17 cellular contexts compared by ENCODE assay signal in the genomic region with DNA sequence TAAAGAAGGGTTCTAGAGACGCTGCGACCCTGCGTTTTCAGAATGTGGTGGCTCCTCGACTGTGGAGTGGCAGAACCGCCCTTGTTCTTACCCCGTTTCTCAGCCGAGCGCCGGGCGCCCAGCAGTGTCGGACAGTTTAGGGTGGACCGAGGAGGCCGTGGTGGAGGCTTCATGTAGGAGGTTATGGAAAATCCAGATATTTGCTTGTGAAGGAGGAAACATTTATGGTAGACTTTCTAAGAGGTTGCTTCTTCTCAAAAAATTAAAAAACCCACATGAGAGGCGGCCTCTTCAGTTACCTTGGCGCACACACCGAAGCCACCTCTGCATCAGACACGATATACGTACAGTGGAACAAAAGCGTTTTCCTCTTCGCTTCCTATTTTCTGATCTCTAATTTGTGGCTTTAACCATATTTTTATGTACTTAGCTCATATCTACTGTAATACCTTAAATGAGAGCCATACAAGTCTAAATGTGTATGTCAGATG.
DNase-seq lines count a peak whose midpoint lies in the region; ATAC-seq and TF ChIP-seq lines count a peak whose summit lies in the region.
"Had no signal": no experiment of that assay in that cellular context is flagged by ENCODE, and none has a peak within 500 bp of the region (broad histone marks: within the 10 kb centered on the region; RNA-seq: fewer than 3 reads in every experiment).

No MANE protein-coding gene starts in this region.

- H3K4me1 Mint-ChIP-seq in IgD-negative memory B cell, result peaks cover 25 to 29% (median 26%) of the 10 kb centered on the region in 3 donors
- H3K4me1 Mint-ChIP-seq in activated CD4-positive, alpha-beta T cell treated with anti-CD3 and anti-CD28 coated beads, Interleukin-2, amount 10 ng/mL, durations not matched to agents 7 days and 5 days, result peaks cover 54% of the 10 kb centered on the region

- H3K27me3 ChIP-seq in colonic mucosa (no peaks in the 10 kb centered on the region), spleen (replicated peaks in 1 of 7) (no peaks in the 10 kb centered on the region), MM.1S (replicated peaks; ENCODE audit: insufficient read depth, low read length) (no peaks in the 10 kb centered on the region)
- H3K27me3 ChIP-seq: esophagus muscularis mucosa, SJCRH30 had no signal

- peak overlapping the region; percentile 1 to 77 (median 60) for H3K4me3 Mint-ChIP-seq in IgD-negative memory B cell
- peak overlapping the region; percentile 43 for H3K4me3 Mint-ChIP-seq in activated CD4-positive, alpha-beta T cell treated with anti-CD3 and anti-CD28 coated beads, Interleukin-2, amount 10 ng/mL, durations not matched to agents 7 days and 5 days
- H3K4me3 Mint-ChIP-seq: CD14-positive monocyte, HFFc6 had no signal

- no peaks in the 10 kb centered on the region for H3K27me3 Mint-ChIP-seq in IgD-negative memory B cell
- no peaks in the 10 kb centered on the region for H3K27me3 Mint-ChIP-seq in activated CD4-positive, alpha-beta T cell treated with anti-CD3 and anti-CD28 coated beads, Interleukin-2, amount 10 ng/mL, durations not matched to agents 7 days and 5 days

- H3K4me3 ChIP-seq in colonic mucosa (no peak overlapping the region), spleen (no peak overlapping the region), MM.1S (ENCODE audit: low read length) (no peak overlapping the region)
- H3K4me3 ChIP-seq: esophagus muscularis mucosa, SJCRH30 had no signal

- H3K9me2 ChIP-seq in MM.1S (replicated peaks; ENCODE audit: insufficient read depth, low read length), result no peaks in the 10 kb centered on the region

- peak overlapping the region; percentile 34 to 88 (median 88) for H3K27ac Mint-ChIP-seq in IgD-negative memory B cell
- peak overlapping the region; percentile 84 for H3K27ac Mint-ChIP-seq in activated CD4-positive, alpha-beta T cell treated with anti-CD3 and anti-CD28 coated beads, Interleukin-2, amount 10 ng/mL, durations not matched to agents 7 days and 5 days
- H3K27ac Mint-ChIP-seq: CD14-positive monocyte, HFFc6 had no signal

- no peaks in the 10 kb centered on the region for H3K4me1 ChIP-seq in colonic mucosa
- peaks cover 7 to 48% (median 30%) of the 10 kb centered on the region in 6 donors for H3K4me1 ChIP-seq in spleen
- no peaks in the 10 kb centered on the region for H3K4me1 ChIP-seq in MM.1S (ENCODE audit: low read length)
- H3K4me1 ChIP-seq: SJCRH30 had no signal

- CTCF ChIA-PET in activated CD4-positive, alpha-beta T cell treated with anti-CD3 and anti-CD28 coated beads, Interleukin-2, amount 10 ng/mL, durations not matched to agents 7 days and 5 days (lab: Charles Lee), result interaction anchor here (1.4 to 2.4 kb wide), 2 partner anchors 14 to 136 kb away, joined by 5 to 7 read pairs; no protein-coding TSS in a partner anchor

- H3K9me3 ChIP-seq in colonic mucosa (no peaks in the 10 kb centered on the region), spleen (no peaks in the 10 kb centered on the region), MM.1S (replicated peaks; ENCODE audit: insufficient read depth, low read length) (no peaks in the 10 kb centered on the region; the same call in 1 of the 2 replicates)
- H3K9me3 ChIP-seq: esophagus muscularis mucosa, SJCRH30 had no signal

- no peak overlapping the region for H3K9ac ChIP-seq in colonic mucosa (ENCODE audit: low read depth in 2 of 2, low read length in 2 of 2)
- no peak overlapping the region for H3K9ac ChIP-seq in MM.1S (ENCODE audit: low read length)

- intact Hi-C loops in colonic mucosa (cut with DNase I), result no loop called here
- intact Hi-C loops in spleen (cut with DNase I; ENCODE audit: low total_unique reads), result no loop called here

- H3K27ac ChIP-seq in colonic mucosa (no peak overlapping the region), spleen (peak overlapping the region in 6 of 8 donors; percentile 25 to 71 (median 50)), MM.1S (ENCODE audit: low read length) (no peak overlapping the region)
- H3K27ac ChIP-seq: esophagus muscularis mucosa, SJCRH30, WERI-Rb-1 had no signal

- H4K20me1 ChIP-seq in MM.1S (ENCODE audit: insufficient read depth, low read length), result no peaks in the 10 kb centered on the region

- no peaks in the 10 kb centered on the region for H3K36me3 ChIP-seq in colonic mucosa
- peaks cover 0 to 33% (median 12%) of the 10 kb centered on the region in 6 donors for H3K36me3 ChIP-seq in spleen
- no peaks in the 10 kb centered on the region for H3K36me3 ChIP-seq in MM.1S (replicated peaks; ENCODE audit: insufficient read depth, low read length)
- H3K36me3 ChIP-seq: SJCRH30 had no signal

- no peaks in the 10 kb centered on the region for H3K36me3 Mint-ChIP-seq in IgD-negative memory B cell
- H3K36me3 Mint-ChIP-seq in activated CD4-positive, alpha-beta T cell treated with anti-CD3 and anti-CD28 coated beads, Interleukin-2, amount 10 ng/mL, durations not matched to agents 7 days and 5 days (ENCODE audit: low read depth), result peaks cover 3% of the 10 kb centered on the region

- WGBS in spleen, 5 donors, result 71 to 90% (median 87%) methylated on average over 20 of the region's 20 CpGs

- H3F3A ChIP-seq in MM.1S (ENCODE audit: insufficient read depth, low read length), result no peaks in the 10 kb centered on the region

- peak; percentile 18 for DNase-seq in activated CD4-positive, alpha-beta T cell treated with anti-CD3 and anti-CD28 coated beads, Interleukin-2, amount 10 ng/mL, durations not matched to agents 7 days and 5 days
- DNase-seq in colonic mucosa, result peak; percentile 8
- peak; percentile 69 for DNase-seq in spleen
- DNase-seq in MM.1S, result no peak
- DNase-seq in NCI-H69 (lab: John Stamatoyannopoulos, UW), result no peak
- DNase-seq: HFFc6, mesendoderm, NCI-H1417 treated with DMSO at 0.1 percent for 48 hours, NCI-H82, SJCRH30, WERI-Rb-1 had no signal

- H3K9me3 Mint-ChIP-seq in IgD-negative memory B cell, result no peaks in the 10 kb centered on the region
- H3K9me3 Mint-ChIP-seq in activated CD4-positive, alpha-beta T cell treated with anti-CD3 and anti-CD28 coated beads, Interleukin-2, amount 10 ng/mL, durations not matched to agents 7 days and 5 days, result no peaks in the 10 kb centered on the region
- H3K9me3 Mint-ChIP-seq: HFFc6 had no signal

- no peak for ATAC-seq in HG02885 (IDR thresholded peaks at IDR 0.05; ENCODE audit: poor library complexity, unreplicated experiment)
- no peak for ATAC-seq in GM21723 (IDR thresholded peaks at IDR 0.05; ENCODE audit: unreplicated experiment)
- ATAC-seq: HepG2 had no signal

- no peaks in the 10 kb centered on the region for H3K79me2 ChIP-seq in MM.1S (ENCODE audit: low read length)

- no peak for TF ChIP-seq CTCF in colonic mucosa (IDR thresholded peaks at IDR 0.05)
- TF ChIP-seq CTCF in spleen (IDR thresholded peaks at IDR 0.05 in 8 of 11, conservative IDR thresholded peaks at IDR 0.05 in 3 of 11), result no peak
- TF ChIP-seq CTCF in MM.1S (IDR thresholded peaks at IDR 0.05; ENCODE audit: low read length), result no peak

- no peak for TF ChIP-seq POLR2A in spleen (IDR thresholded peaks at IDR 0.05)

- no peak overlapping the region for H2AFZ ChIP-seq in MM.1S (ENCODE audit: low read length)

- POLR2A ChIA-PET in activated CD4-positive, alpha-beta T cell treated with anti-CD3 and anti-CD28 coated beads, Interleukin-2, amount 10 ng/mL, durations not matched to agents 7 days and 5 days (lab: Charles Lee), result interaction anchor here (0.6 kb wide), 1 partner anchor 36 kb away, joined by 3 read pairs; no protein-coding TSS in a partner anchor

- no peak overlapping the region for H3K4me2 ChIP-seq in MM.1S (ENCODE audit: low read depth, low read length)

Comparison
In these comparisons a context has a peak if more than half of its experiments do, and no peak if none do; other contexts are left out.
1. DNase-seq: peak in activated CD4-positive, alpha-beta T cell treated with anti-CD3 and anti-CD28 coated beads, Interleukin-2, amount 10 ng/mL, durations not matched to agents 7 days and 5 days (single experiment), colonic mucosa (single experiment) and spleen (single experiment); none in MM.1S (single experiment) and NCI-H69 (single experiment).
2. H3K27ac ChIP-seq: peak in spleen (6 of 8); none in colonic mucosa (single experiment) and MM.1S (single experiment).